Comparison of ENCODE assay signal across 19 cellular contexts in the genomic region with DNA sequence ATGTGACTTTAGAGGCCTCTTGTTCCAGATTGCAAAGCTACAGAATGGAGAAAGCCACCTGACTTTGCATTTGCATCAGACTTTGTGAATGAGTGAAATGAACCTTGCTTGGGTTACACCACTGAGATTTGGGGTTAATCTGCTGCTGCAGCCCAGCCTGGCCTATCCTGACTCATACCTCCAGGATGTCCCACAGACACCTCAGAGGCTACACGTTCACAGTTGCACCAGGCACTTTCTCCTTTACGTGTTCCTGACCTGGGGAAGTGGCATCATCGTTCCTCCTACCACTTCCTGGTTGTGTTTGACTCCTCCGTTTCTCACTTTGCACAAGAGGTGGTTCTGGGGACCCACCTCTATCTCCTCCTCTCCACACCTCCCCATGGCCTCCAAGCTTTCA. TPM values are rescaled to one million over a fixed set of nuclear protein-coding genes. Genes with fewer than 3 reads are reported as not detected.
DNase-seq lines count a peak whose midpoint lies in the region; ATAC-seq and TF ChIP-seq lines count a peak whose summit lies in the region.
"Had no signal": no experiment of that assay in that cellular context is flagged by ENCODE, and none has a peak within 500 bp of the region (broad histone marks: within the 10 kb centered on the region; RNA-seq: fewer than 3 reads in every experiment).

No MANE protein-coding gene starts in this region.

- H3T11ph ChIP-seq in H9 (ENCODE audit: low read length): no peak overlapping the region

- WGBS in H9 (ENCODE audit: extremely low coverage, insufficient read length, low lambda C conversion rate): no CpG with 5 or more reads among the region's 4 CpGs

- no peaks in the 10 kb centered on the region for H3K27me3 ChIP-seq in H9 (ENCODE audit: insufficient read depth, low read length)
- H3K27me3 ChIP-seq: thyroid gland had no signal

- H3K56ac ChIP-seq in H9 (ENCODE audit: insufficient read length, low read depth, low read length): no peak overlapping the region

- no peaks in the 10 kb centered on the region for H3K23me2 ChIP-seq in H9 (ENCODE audit: insufficient read length, low read depth, low read length, poor library complexity, severe bottlenecking)

- ATAC-seq in activated CD4-positive, alpha-beta T cell treated with anti-CD3 and anti-CD28 coated beads for 36 hours: peak; percentile 99
- peak; percentile 99 for ATAC-seq in activated T-helper 17 cell treated with anti-CD3 and anti-CD28 coated beads, Interleukin-2, amount 50 U/mL, for 72 hours (replicated peaks)
- ATAC-seq in natural killer cell treated with Interleukin-12 subunit alpha and Interleukin-12 subunit beta and Interleukin-15 and Interleukin-18, amount 100 ng/mL, for 72 hours: peak; percentile 97 to 99
- ATAC-seq in GM18511 (IDR thresholded peaks at IDR 0.05; ENCODE audit: unreplicated experiment): no peak
- ATAC-seq: K562, lower lobe of right lung, pancreas had no signal

- no peak overlapping the region for H2BK120ac ChIP-seq in H9 (ENCODE audit: low read depth, low read length, poor library complexity, severe bottlenecking)

- H3K9me3 ChIP-seq in H9 (ENCODE audit: control insufficient read depth, low read depth, low read length): no peaks in the 10 kb centered on the region
- H3K9me3 ChIP-seq: pancreas, thyroid gland had no signal

- peaks cover 5% of the 10 kb centered on the region for H3K36me3 Mint-ChIP-seq in activated CD4-positive, alpha-beta T cell treated with anti-CD3 and anti-CD28 coated beads for 36 hours (ENCODE audit: low read depth)
- H3K36me3 Mint-ChIP-seq in activated CD4-positive, alpha-beta T cell treated with anti-CD3 and anti-CD28 coated beads, Interleukin-2, amount 10 ng/mL, durations not matched to agents 7 days and 5 days (ENCODE audit: low read depth): no peaks in the 10 kb centered on the region
- H3K36me3 Mint-ChIP-seq in H9 (ENCODE audit: insufficient read depth in 1 of 3, low read depth in 3 of 3): peaks cover 0 to 5% (median 0%) of the 10 kb centered on the region in 3 experiments; a peak in 3 of 7 replicates
- H3K36me3 Mint-ChIP-seq in activated T-helper 17 cell treated with anti-CD3 and anti-CD28 coated beads, Interleukin-2, amount 50 U/mL, for 72 hours (ENCODE audit: low read depth): no peaks in the 10 kb centered on the region
- H3K36me3 Mint-ChIP-seq in natural killer cell treated with Interleukin-12 subunit alpha and Interleukin-12 subunit beta and Interleukin-15 and Interleukin-18, amount 100 ng/mL, for 72 hours: peaks cover 14% of the 10 kb centered on the region

- no peaks in the 10 kb centered on the region for H3K4me1 ChIP-seq in H9 (ENCODE audit: insufficient read depth, low read length)
- H3K4me1 ChIP-seq: lower lobe of right lung, pancreas, thyroid gland had no signal

- H3K4me2 ChIP-seq in H9 (ENCODE audit: insufficient read depth, insufficient read length, low read length): no peak overlapping the region

- H3K14ac ChIP-seq in H9 (ENCODE audit: insufficient read depth, low read length): no peak overlapping the region

- peak; percentile 74 for DNase-seq in activated CD4-positive, alpha-beta T cell treated with anti-CD3 and anti-CD28 coated beads for 36 hours
- DNase-seq in activated CD4-positive, alpha-beta T cell treated with anti-CD3 and anti-CD28 coated beads, Interleukin-2, amount 10 ng/mL, durations not matched to agents 7 days and 5 days: no peak
- DNase-seq in H9: peak; percentile 8
- DNase-seq in natural killer cell treated with Interleukin-12 subunit alpha and Interleukin-12 subunit beta and Interleukin-15 and Interleukin-18, amount 100 ng/mL, for 72 hours (ENCODE audit: low spot score): peak; percentile 75
- no peak for DNase-seq in NCI-H2107 (lab: John Stamatoyannopoulos, UW)
- DNase-seq in NAMALWA (ENCODE audit: low spot score): no peak
- DNase-seq: amniotic stem cell; effector CD8-positive, alpha-beta T cell; GF-D8; lower lobe of right lung; MV-4-11; NCI-H2029 treated with DMSO at 0.1 percent for 48 hours; NCI-H526; Right ventricle myocardium superior; thyroid gland had no signal

- no peak overlapping the region for H2BK15ac ChIP-seq in H9 (ENCODE audit: low read depth, low read length)

- no peak overlapping the region for H4K91ac ChIP-seq in H9 (ENCODE audit: insufficient read length, low read depth, low read length)

- no peak overlapping the region for H3K9ac ChIP-seq in H9 (ENCODE audit: extremely low read depth, insufficient read length, low read length)

- no peak overlapping the region for H2AFZ ChIP-seq in H9 (ENCODE audit: low read length)

- no peaks in the 10 kb centered on the region for H3K79me2 ChIP-seq in H9 (ENCODE audit: insufficient read depth, low read length)

- peaks cover 12% of the 10 kb centered on the region for H3K9me3 Mint-ChIP-seq in activated CD4-positive, alpha-beta T cell treated with anti-CD3 and anti-CD28 coated beads for 36 hours (ENCODE audit: low read depth)
- H3K9me3 Mint-ChIP-seq in activated CD4-positive, alpha-beta T cell treated with anti-CD3 and anti-CD28 coated beads, Interleukin-2, amount 10 ng/mL, durations not matched to agents 7 days and 5 days: peaks cover 11% of the 10 kb centered on the region
- peaks cover 10 to 14% of the 10 kb centered on the region in 2 experiments for H3K9me3 Mint-ChIP-seq in H9
- peaks cover 9% of the 10 kb centered on the region for H3K9me3 Mint-ChIP-seq in activated T-helper 17 cell treated with anti-CD3 and anti-CD28 coated beads, Interleukin-2, amount 50 U/mL, for 72 hours
- peaks cover 10% of the 10 kb centered on the region for H3K9me3 Mint-ChIP-seq in natural killer cell treated with Interleukin-12 subunit alpha and Interleukin-12 subunit beta and Interleukin-15 and Interleukin-18, amount 100 ng/mL, for 72 hours

- H3K27me3 Mint-ChIP-seq in activated CD4-positive, alpha-beta T cell treated with anti-CD3 and anti-CD28 coated beads for 36 hours: peaks cover 16% of the 10 kb centered on the region
- peaks cover 7% of the 10 kb centered on the region for H3K27me3 Mint-ChIP-seq in activated CD4-positive, alpha-beta T cell treated with anti-CD3 and anti-CD28 coated beads, Interleukin-2, amount 10 ng/mL, durations not matched to agents 7 days and 5 days
- H3K27me3 Mint-ChIP-seq in H9 (ENCODE audit: low read depth): peaks cover 25% of the 10 kb centered on the region
- peaks cover 21% of the 10 kb centered on the region for H3K27me3 Mint-ChIP-seq in activated T-helper 17 cell treated with anti-CD3 and anti-CD28 coated beads, Interleukin-2, amount 50 U/mL, for 72 hours
- peaks cover 16 to 24% of the 10 kb centered on the region in 2 donors for H3K27me3 Mint-ChIP-seq in natural killer cell treated with Interleukin-12 subunit alpha and Interleukin-12 subunit beta and Interleukin-15 and Interleukin-18, amount 100 ng/mL, for 72 hours

- POLR2A ChIA-PET in activated CD4-positive, alpha-beta T cell treated with anti-CD3 and anti-CD28 coated beads for 36 hours (lab: Charles Lee): interaction anchor here (0.6 kb wide), 1 partner anchor 46 kb away, joined by 5 read pairs; no protein-coding TSS in a partner anchor
- POLR2A ChIA-PET in activated CD4-positive, alpha-beta T cell treated with anti-CD3 and anti-CD28 coated beads, Interleukin-2, amount 10 ng/mL, durations not matched to agents 7 days and 5 days (lab: Charles Lee): no interaction called here

- H3K4me1 Mint-ChIP-seq in activated CD4-positive, alpha-beta T cell treated with anti-CD3 and anti-CD28 coated beads for 36 hours: peaks cover 13% of the 10 kb centered on the region
- peaks cover 12% of the 10 kb centered on the region for H3K4me1 Mint-ChIP-seq in activated CD4-positive, alpha-beta T cell treated with anti-CD3 and anti-CD28 coated beads, Interleukin-2, amount 10 ng/mL, durations not matched to agents 7 days and 5 days
- H3K4me1 Mint-ChIP-seq in H9: no peaks in the 10 kb centered on the region
- peaks cover 11% of the 10 kb centered on the region for H3K4me1 Mint-ChIP-seq in activated T-helper 17 cell treated with anti-CD3 and anti-CD28 coated beads, Interleukin-2, amount 50 U/mL, for 72 hours
- peaks cover 14 to 15% of the 10 kb centered on the region in 2 donors for H3K4me1 Mint-ChIP-seq in natural killer cell treated with Interleukin-12 subunit alpha and Interleukin-12 subunit beta and Interleukin-15 and Interleukin-18, amount 100 ng/mL, for 72 hours (ENCODE audit: low read depth in 2 of 2)

- H3K4me3 Mint-ChIP-seq in activated CD4-positive, alpha-beta T cell treated with anti-CD3 and anti-CD28 coated beads for 36 hours: no peak overlapping the region
- H3K4me3 Mint-ChIP-seq in activated CD4-positive, alpha-beta T cell treated with anti-CD3 and anti-CD28 coated beads, Interleukin-2, amount 10 ng/mL, durations not matched to agents 7 days and 5 days: no peak overlapping the region
- no peak overlapping the region for H3K4me3 Mint-ChIP-seq in H9
- H3K4me3 Mint-ChIP-seq in activated T-helper 17 cell treated with anti-CD3 and anti-CD28 coated beads, Interleukin-2, amount 50 U/mL, for 72 hours: peak overlapping the region; percentile 1
- H3K4me3 Mint-ChIP-seq in natural killer cell treated with Interleukin-12 subunit alpha and Interleukin-12 subunit beta and Interleukin-15 and Interleukin-18, amount 100 ng/mL, for 72 hours: peak overlapping the region; percentile 21

- no peak overlapping the region for H3K27ac ChIP-seq in H9 (ENCODE audit: insufficient read length, low read depth, low read length)
- H3K27ac ChIP-seq: lower lobe of right lung, pancreas, thyroid gland had no signal

- no peak overlapping the region for H2AK5ac ChIP-seq in H9 (ENCODE audit: insufficient read length, low read length)

- intact Hi-C loops in activated CD4-positive, alpha-beta T cell treated with anti-CD3 and anti-CD28 coated beads for 36 hours (cut with DNase I, micrococcal nuclease): loop anchor here in 1 of 2 experiments (5.0 kb wide), 1 partner anchor 81 kb away; no protein-coding TSS in a partner anchor

- no peaks in the 10 kb centered on the region for H4K20me1 ChIP-seq in H9 (ENCODE audit: control insufficient read depth, insufficient read depth, insufficient read length)

- no peak overlapping the region for H2BK5ac ChIP-seq in H9 (ENCODE audit: insufficient read length, low read length)

- no peak for TF ChIP-seq CTCF in H9 (conservative IDR thresholded peaks at IDR 0.05)

- no peak overlapping the region for H3K4ac ChIP-seq in H9 (ENCODE audit: low read depth, low read length)

- no peak overlapping the region for H2BK20ac ChIP-seq in H9 (ENCODE audit: low read depth, low read length, poor library complexity, severe bottlenecking)

- CTCF ChIA-PET in activated CD4-positive, alpha-beta T cell treated with anti-CD3 and anti-CD28 coated beads for 36 hours (lab: Charles Lee): no interaction called here
- CTCF ChIA-PET in activated CD4-positive, alpha-beta T cell treated with anti-CD3 and anti-CD28 coated beads, Interleukin-2, amount 10 ng/mL, durations not matched to agents 7 days and 5 days (lab: Charles Lee): no interaction called here

- no peak overlapping the region for H4K8ac ChIP-seq in H9 (replicated peaks; ENCODE audit: insufficient read length, low read depth, low read length)

- no peak overlapping the region for H2BK12ac ChIP-seq in H9 (ENCODE audit: insufficient read length, low read depth, low read length)

- no peak overlapping the region for H3K23ac ChIP-seq in H9 (ENCODE audit: insufficient read length, low read depth, low read length)

- H3K27ac Mint-ChIP-seq in activated CD4-positive, alpha-beta T cell treated with anti-CD3 and anti-CD28 coated beads for 36 hours: peak overlapping the region; percentile 63
- H3K27ac Mint-ChIP-seq in activated CD4-positive, alpha-beta T cell treated with anti-CD3 and anti-CD28 coated beads, Interleukin-2, amount 10 ng/mL, durations not matched to agents 7 days and 5 days: no peak overlapping the region
- H3K27ac Mint-ChIP-seq in H9: peak overlapping the region in 1 of 3 experiments; percentile 66; a peak in 2 of 7 replicates
- H3K27ac Mint-ChIP-seq in activated T-helper 17 cell treated with anti-CD3 and anti-CD28 coated beads, Interleukin-2, amount 50 U/mL, for 72 hours: peak overlapping the region; percentile 24
- H3K27ac Mint-ChIP-seq in natural killer cell treated with Interleukin-12 subunit alpha and Interleukin-12 subunit beta and Interleukin-15 and Interleukin-18, amount 100 ng/mL, for 72 hours: peak overlapping the region; percentile 23 to 34

- no peak overlapping the region for H3K18ac ChIP-seq in H9 (ENCODE audit: insufficient read length, low read depth, low read length)

- H4K5ac ChIP-seq in H9 (ENCODE audit: insufficient read length, low read depth, low read length): no peak overlapping the region

- H3K79me1 ChIP-seq in H9 (ENCODE audit: insufficient read depth, low read depth, low read length, poor library complexity, severe bottlenecking): no peaks in the 10 kb centered on the region

RNA-seq across cellular contexts. Expression of gene SORCS2, which starts 9.2 kb away (rescaled TPM):
- under 1 TPM in 1 of 2 experiments, not detected in 1; 0.04 TPM for total RNA-seq in activated CD4-positive, alpha-beta T cell treated with anti-CD3 and anti-CD28 coated beads for 36 hours
- not detected for total RNA-seq in activated CD4-positive, alpha-beta T cell treated with anti-CD3 and anti-CD28 coated beads, Interleukin-2, amount 10 ng/mL, durations not matched to agents 7 days and 5 days
- total RNA-seq in H9 (2021): 0.57 and 0.72 TPM in 2 replicates
- total RNA-seq in activated T-helper 17 cell treated with anti-CD3 and anti-CD28 coated beads, Interleukin-2, amount 50 U/mL, for 72 hours: under 1 TPM; 0.04 to 0.26 TPM
- total RNA-seq in natural killer cell treated with Interleukin-12 subunit alpha and Interleukin-12 subunit beta and Interleukin-15 and Interleukin-18, amount 100 ng/mL, for 72 hours: under 1 TPM; 0.17 to 0.21 TPM
- total RNA-seq: K562 had no signal

Comparison
In these comparisons a context has a peak if more than half of its experiments do, and no peak if none do; other contexts are left out.
1. DNase-seq: peak in activated CD4-positive, alpha-beta T cell treated with anti-CD3 and anti-CD28 coated beads for 36 hours (single experiment), H9 (single experiment) and natural killer cell treated with Interleukin-12 subunit alpha and Interleukin-12 subunit beta and Interleukin-15 and Interleukin-18, amount 100 ng/mL, for 72 hours (single experiment); none in activated CD4-positive, alpha-beta T cell treated with anti-CD3 and anti-CD28 coated beads, Interleukin-2, amount 10 ng/mL, durations not matched to agents 7 days and 5 days (single experiment), NCI-H2107 (single experiment) and NAMALWA (single experiment).
2. H3K4me3 Mint-ChIP-seq: peak in activated T-helper 17 cell treated with anti-CD3 and anti-CD28 coated beads, Interleukin-2, amount 50 U/mL, for 72 hours (single experiment) and natural killer cell treated with Interleukin-12 subunit alpha and Interleukin-12 subunit beta and Interleukin-15 and Interleukin-18, amount 100 ng/mL, for 72 hours (single experiment); none in activated CD4-positive, alpha-beta T cell treated with anti-CD3 and anti-CD28 coated beads for 36 hours (single experiment), activated CD4-positive, alpha-beta T cell treated with anti-CD3 and anti-CD28 coated beads, Interleukin-2, amount 10 ng/mL, durations not matched to agents 7 days and 5 days (single experiment) and H9 (0 of 2).